ENCODE assay signal across 1 cellular context in genomic region chrX:1354036-1355019, GRCh38.
TF ChIP-seq lines count a peak whose summit lies in the region.

No MANE protein-coding gene starts in this region.

TF ChIP-seq in HEK293, 187 proteins besides CTCF, POLR2A, EP300 and RAD21 (continued from another document):
- TF ChIP-seq ZNF292 (tag by site-specific recombination; IDR thresholded peaks at IDR 0.05; ENCODE audit: borderline replicate concordance, low read depth) = no peak
- TF ChIP-seq ZNF214 (tag by site-specific recombination; IDR thresholded peaks at IDR 0.05; ENCODE audit: borderline replicate concordance) = no peak
- TF ChIP-seq SP3 (tag by site-specific recombination; IDR thresholded peaks at IDR 0.05) = peak; percentile 27
- peak; percentile 57 for TF ChIP-seq ZFHX2 (tag by site-specific recombination; conservative IDR thresholded peaks at IDR 0.05)
- no peak for TF ChIP-seq ZNF518A (tag by site-specific recombination; conservative IDR thresholded peaks at IDR 0.05; ENCODE audit: low read depth)
- peak; percentile 70 for TF ChIP-seq ZNF513 (tag by site-specific recombination; IDR thresholded peaks at IDR 0.05)
TF ChIP-seq in HEK293: peak in this region for 5.
